14 cellular contexts compared by ENCODE assay signal in genomic region chr10:14414901-14415300, GRCh38.
DNase-seq lines count a peak whose midpoint lies in the region; ATAC-seq and TF ChIP-seq lines count a peak whose summit lies in the region.
"Had no signal": no experiment of that assay in that cellular context is flagged by ENCODE, and none has a peak within 500 bp of the region (broad histone marks: within the 10 kb centered on the region; RNA-seq: fewer than 3 reads in every experiment).

No MANE protein-coding gene starts in this region.

- H3K9me3 Mint-ChIP-seq in stimulated activated naive CD8-positive, alpha-beta T cell treated with anti-CD3 and anti-CD28 coated beads, Interleukin-15, amount 100 ng/mL, for 72 hours = peaks cover 9 to 18% of the 10 kb centered on the region in 2 donors

- no peaks in the 10 kb centered on the region for H3K79me2 ChIP-seq in mammary epithelial cell (ENCODE audit: insufficient read depth, low read length)

- WGBS in mammary epithelial cell (ENCODE audit: low coverage, missing lambda C conversion rate) = 42% methylated on average over 3 of the region's 3 CpGs

- TF ChIP-seq CTCF in mammary epithelial cell (conservative IDR thresholded peaks at IDR 0.05 in 1 of 2, IDR thresholded peaks at IDR 0.05 in 1 of 2; ENCODE audit: extremely low read depth in 1 of 2, insufficient read depth in 1 of 2, low read depth in 1 of 2, low read length in 2 of 2) = no peak

- no peak overlapping the region for H3K4me2 ChIP-seq in mammary epithelial cell (ENCODE audit: insufficient read depth, low read depth, low read length)

- H3K36me3 ChIP-seq in mammary epithelial cell (ENCODE audit: insufficient read depth, low read length) = no peaks in the 10 kb centered on the region

- dilution Hi-C loops in mammary epithelial cell (cut with HindIII; ENCODE audit: low sequenced_read_pairs) = loop anchor here (5.0 kb wide), 1 partner anchor 52 kb away; no protein-coding TSS in a partner anchor

- intact Hi-C loops in mammary epithelial cell (cut with micrococcal nuclease) = no loop called here

- H3K27ac ChIP-seq in mammary epithelial cell (ENCODE audit: insufficient read depth, low read depth, low read length) = no peak overlapping the region

- H3K9ac ChIP-seq in mammary epithelial cell (ENCODE audit: insufficient read depth, low read length) = no peak overlapping the region

- H3K9me3 ChIP-seq in mammary epithelial cell (replicated peaks; ENCODE audit: insufficient read depth, low read length) = no peaks in the 10 kb centered on the region

- in situ Hi-C loops in mammary epithelial cell (cut with MboI; ENCODE audit: low sequenced_read_pairs in 2 of 2) = no loop called here

- peaks cover 12% of the 10 kb centered on the region for H3K4me1 Mint-ChIP-seq in stimulated activated naive CD8-positive, alpha-beta T cell treated with anti-CD3 and anti-CD28 coated beads, Interleukin-15, amount 100 ng/mL, for 72 hours

- H4K20me1 ChIP-seq in mammary epithelial cell (ENCODE audit: insufficient read depth, low read length) = no peaks in the 10 kb centered on the region

- H3K4me3 Mint-ChIP-seq in stimulated activated naive CD8-positive, alpha-beta T cell treated with anti-CD3 and anti-CD28 coated beads, Interleukin-15, amount 100 ng/mL, for 72 hours = no peak overlapping the region
- H3K4me3 Mint-ChIP-seq: IgD-negative memory B cell had no signal

- peaks cover 14% of the 10 kb centered on the region for H3K4me1 ChIP-seq in mammary epithelial cell (ENCODE audit: insufficient read depth, low read length)

- H3K27ac Mint-ChIP-seq in stimulated activated naive CD8-positive, alpha-beta T cell treated with anti-CD3 and anti-CD28 coated beads, Interleukin-15, amount 100 ng/mL, for 72 hours = no peak overlapping the region
- H3K27ac Mint-ChIP-seq: activated T-helper 2 cell treated with anti-CD3 and anti-CD28 coated beads, Interferon-gamma antibody, Interleukin-2, Interleukin-4, amounts not matched to agents 10 μg/mL and 5 μg/mL and 100 μg/mL, durations not matched to agents 14 hours and 24 hours and 36 hours; IgD-negative memory B cell had no signal

- H3K4me3 ChIP-seq in mammary epithelial cell (replicated peaks in 1 of 3; ENCODE audit: insufficient read depth in 1 of 3, low read depth in 2 of 3, low read length in 3 of 3) = no peak overlapping the region

- DNase-seq in AG08396 (ENCODE audit: low spot score) = peak; percentile 32
- peak; percentile 60 for DNase-seq in HT1080 (ENCODE audit: low read depth)
- DNase-seq in mammary epithelial cell = peak; percentile 51
- peak; percentile 16 for DNase-seq in hepatic stellate cell (ENCODE audit: low spot score)
- no peak for DNase-seq in NCI-H774 (lab: John Stamatoyannopoulos, UW)
- no peak for DNase-seq in NCI-H1930 (lab: John Stamatoyannopoulos, UW)
- no peak for DNase-seq in stimulated activated naive CD8-positive, alpha-beta T cell treated with anti-CD3 and anti-CD28 coated beads, Interleukin-15, amount 100 ng/mL, for 72 hours
- DNase-seq: amniotic stem cell, NCI-H1048, right cardiac atrium, T-helper 1 cell had no signal

- H2AFZ ChIP-seq in mammary epithelial cell (ENCODE audit: low read depth, low read length) = no peak overlapping the region

- H3K27me3 Mint-ChIP-seq in stimulated activated naive CD8-positive, alpha-beta T cell treated with anti-CD3 and anti-CD28 coated beads, Interleukin-15, amount 100 ng/mL, for 72 hours = peaks cover 60% of the 10 kb centered on the region

- no peaks in the 10 kb centered on the region for H3K27me3 ChIP-seq in mammary epithelial cell (ENCODE audit: insufficient read depth, low read length)

- no TSS peak for BruUV-seq in mammary epithelial cell (replicated peaks; lab: Mats Ljungman, UMichigan)

- CTCF ChIA-PET in mammary epithelial cell (lab: Charles Lee; ENCODE audit: low non-redundant PET) = no interaction called here

- no peak for ATAC-seq in HG03097 (IDR thresholded peaks at IDR 0.05; ENCODE audit: low FRiP score, unreplicated experiment)
- ATAC-seq in stimulated activated naive CD8-positive, alpha-beta T cell treated with anti-CD3 and anti-CD28 coated beads, Interleukin-15, amount 100 ng/mL, for 72 hours = no peak
- ATAC-seq: right cardiac atrium had no signal

Comparison
In these comparisons a context has a peak if more than half of its experiments do, and no peak if none do; other contexts are left out.
1. DNase-seq: peak in AG08396 (single experiment), HT1080 (single experiment), mammary epithelial cell (single experiment) and hepatic stellate cell (single experiment); none in NCI-H774 (single experiment), NCI-H1930 (0 of 2) and stimulated activated naive CD8-positive, alpha-beta T cell treated with anti-CD3 and anti-CD28 coated beads, Interleukin-15, amount 100 ng/mL, for 72 hours (0 of 2).